ENCODE assay signal across 1 cellular context in genomic region chr17:40647549-40648325, GRCh38.
A peak's percentile ranks its signal among the peaks of the same experiment; 100 is the strongest.
TF ChIP-seq lines count a peak whose summit lies in the region.

Gene SMARCE1, minus strand, starts transcription at chr17:40647818. Its CDS starts 2,016 bp downstream, at chr17:40645802.

TF ChIP-seq in K562, 482 proteins besides CTCF, POLR2A, EP300 and RAD21 (continued from another document and continues in another):
- TF ChIP-seq ZNF639 (CRISPR knock-in tag; conservative IDR thresholded peaks at IDR 0.05 in 1 of 2, IDR thresholded peaks at IDR 0.05 in 1 of 2) (peak in 1 of 2 experiments; percentile 46; a peak in 1 of 4 replicates), ZNF24 (IDR thresholded peaks at IDR 0.05) (no peak), ETS2 (tag; IDR thresholded peaks at IDR 0.05; ENCODE audit: borderline replicate concordance, poor library complexity, severe bottlenecking) (no peak), FIP1L1 (IDR thresholded peaks at IDR 0.05; ENCODE audit: low read depth, low read length, poor library complexity, severe bottlenecking) (no peak), FOS (IDR thresholded peaks at IDR 0.05; ENCODE audit: extremely low read depth, insufficient read length) (no peak), RBM22 (IDR thresholded peaks at IDR 0.05; ENCODE audit: low read depth, low read length, poor library complexity, severe bottlenecking) (no peak), ZBTB2 (IDR thresholded peaks at IDR 0.05) (0 out of 2 replicates have a peak, but pooled peaks have one; percentile 27), PPARD (CRISPR knock-in tag; IDR thresholded peaks at IDR 0.05) (no peak), SMARCC2 (IDR thresholded peaks at IDR 0.05; ENCODE audit: low read depth) (no peak), FOSL1 (tag; conservative IDR thresholded peaks at IDR 0.05) (no peak), MEF2A (IDR thresholded peaks at IDR 0.05; ENCODE audit: control insufficient read depth, low read depth, low read length) (no peak), ZEB2 (IDR thresholded peaks at IDR 0.05) (peak; percentile 100), ATF6 (CRISPR knock-in tag; IDR thresholded peaks at IDR 0.05) (0 out of 2 replicates have a peak, but pooled peaks have one; percentile 68), ARID3B (CRISPR knock-in tag; IDR thresholded peaks at IDR 0.05; ENCODE audit: borderline replicate concordance) (no peak; the same call in 1 of the 2 replicates), KDM4B (IDR thresholded peaks at IDR 0.05; ENCODE audit: borderline replicate concordance in 2 of 2, low read depth in 1 of 2) (no peak), KLF10 (CRISPR knock-in tag; IDR thresholded peaks at IDR 0.05) (no peak), ZFP30 (CRISPR knock-in tag; IDR thresholded peaks at IDR 0.05; ENCODE audit: borderline replicate concordance) (no peak), HMBOX1 (IDR thresholded peaks at IDR 0.05) (no peak), ZBTB33 (CRISPR knock-in tag; IDR thresholded peaks at IDR 0.05) (no peak), RFX5 (IDR thresholded peaks at IDR 0.05; ENCODE audit: low read depth, low read length) (no peak), ZKSCAN3 (CRISPR knock-in tag; IDR thresholded peaks at IDR 0.05) (no peak), POLR2G (IDR thresholded peaks at IDR 0.05; ENCODE audit: low read depth, low read length) (peak; percentile 93), ZNF318 (IDR thresholded peaks at IDR 0.05; ENCODE audit: borderline replicate concordance in 1 of 2, low read depth in 1 of 2) (no peak), ILF3 (IDR thresholded peaks at IDR 0.05; ENCODE audit: borderline replicate concordance) (no peak; the same call in 1 of the 2 replicates), ATF2 (CRISPR knock-in tag; IDR thresholded peaks at IDR 0.05) (no peak), HNRNPLL (IDR thresholded peaks at IDR 0.05; ENCODE audit: low read depth, low read length, poor library complexity, severe bottlenecking) (no peak), SMARCB1 (IDR thresholded peaks at IDR 0.05; ENCODE audit: insufficient read length, low read depth) (no peak), FOXP4 (CRISPR knock-in tag; IDR thresholded peaks at IDR 0.05; ENCODE audit: borderline replicate concordance) (no peak), PRPF4 (IDR thresholded peaks at IDR 0.05; ENCODE audit: insufficient read depth, low read depth, low read length, poor library complexity, severe bottlenecking) (no peak)
